17 cellular contexts compared by ENCODE assay signal in the genomic region with DNA sequence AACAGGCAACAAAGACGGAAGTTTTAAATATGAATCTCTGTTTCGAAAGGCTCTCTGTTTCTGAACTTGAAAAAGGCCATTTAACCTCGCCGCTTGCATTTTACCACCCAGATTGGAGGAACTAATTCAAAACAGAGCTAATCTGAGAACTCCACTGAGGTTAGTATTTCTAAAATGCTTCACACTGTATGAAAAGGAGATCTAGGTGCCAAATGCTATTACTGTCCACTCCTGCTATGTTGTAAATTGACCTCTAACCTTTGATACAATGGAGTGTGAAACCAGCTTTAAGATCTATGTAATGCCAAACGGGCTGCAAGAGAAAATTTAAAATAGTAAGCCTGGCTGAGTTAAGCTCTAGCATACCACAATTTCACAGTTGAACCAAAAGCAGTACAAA.
DNase-seq lines count a peak whose midpoint lies in the region; ATAC-seq and TF ChIP-seq lines count a peak whose summit lies in the region.
"Had no signal": no experiment of that assay in that cellular context is flagged by ENCODE, and none has a peak within 500 bp of the region (broad histone marks: within the 10 kb centered on the region; RNA-seq: fewer than 3 reads in every experiment).

No MANE protein-coding gene starts in this region.

- no peak for TF ChIP-seq EP300 in SK-N-SH (IDR thresholded peaks at IDR 0.05; ENCODE audit: borderline replicate concordance in 1 of 2, low read depth in 1 of 2, low read length in 1 of 2)
- no peak for TF ChIP-seq EP300 in suprapubic skin (IDR thresholded peaks at IDR 0.05)

- ATAC-seq in SK-N-SH treated with all-trans-retinoic acid at 6 μM for 48 hours (no peak), HG03469 (IDR thresholded peaks at IDR 0.05; ENCODE audit: unreplicated experiment) (no peak), mucosa of descending colon (no peak)
- ATAC-seq: Right ventricle myocardium inferior had no signal

- H3K9ac ChIP-seq in SK-N-SH: no peak overlapping the region
- H3K9ac ChIP-seq: BLaER1 treated with 17β-estradiol and CSF1 and Interleukin-3, amounts not matched to agents 10 nM and 100 nM had no signal

- no peaks in the 10 kb centered on the region for H3K36me3 Mint-ChIP-seq in nephron progenitor cell (ENCODE audit: low read depth)
- H3K36me3 Mint-ChIP-seq: IgD-negative memory B cell had no signal

- no peak for TF ChIP-seq POLR2A in suprapubic skin (IDR thresholded peaks at IDR 0.05)

- intact Hi-C loops in mucosa of descending colon (cut with DNase I, micrococcal nuclease): no loop called here

- no peaks in the 10 kb centered on the region for H4K20me1 ChIP-seq in SK-N-SH (ENCODE audit: insufficient read depth)
- H4K20me1 ChIP-seq: BLaER1 treated with 17β-estradiol and CSF1 and Interleukin-3, amounts not matched to agents 10 nM and 100 nM had no signal

- TF ChIP-seq RAD21 in SK-N-SH (IDR thresholded peaks at IDR 0.05; ENCODE audit: low read length): no peak

- CTCF ChIA-PET in SK-N-SH (lab: Yijun Ruan, JAX): interaction anchor here (1.6 kb wide), 1 partner anchor 32 kb away, joined by 3 read pairs; no protein-coding TSS in a partner anchor

- peak overlapping the region; percentile 74 for H2AFZ ChIP-seq in SK-N-SH (ENCODE audit: low read depth)

- H3K4me3 Mint-ChIP-seq in nephron progenitor cell: no peak overlapping the region
- H3K4me3 Mint-ChIP-seq: HFFc6, IgD-negative memory B cell had no signal

- peaks cover 31% of the 10 kb centered on the region for H3K4me1 Mint-ChIP-seq in nephron progenitor cell
- H3K4me1 Mint-ChIP-seq: IgD-negative memory B cell had no signal

- H3K27me3 ChIP-seq in SK-N-SH (ENCODE audit: insufficient read depth): no peaks in the 10 kb centered on the region
- H3K27me3 ChIP-seq in suprapubic skin: no peaks in the 10 kb centered on the region
- H3K27me3 ChIP-seq: BLaER1 treated with 17β-estradiol and CSF1 and Interleukin-3, amounts not matched to agents 10 nM and 100 nM had no signal

- H3K9me3 ChIP-seq in SK-N-SH: no peaks in the 10 kb centered on the region
- no peaks in the 10 kb centered on the region for H3K9me3 ChIP-seq in suprapubic skin
- no peaks in the 10 kb centered on the region for H3K9me3 ChIP-seq in mucosa of descending colon

- peaks cover 2% of the 10 kb centered on the region for H3F3A ChIP-seq in SK-N-SH (replicated peaks; ENCODE audit: insufficient read depth)

- no peak overlapping the region for H3K4me3 ChIP-seq in SK-N-SH (ENCODE audit: low read depth in 2 of 2, low read length in 1 of 2)
- H3K4me3 ChIP-seq in suprapubic skin: no peak overlapping the region
- no peak overlapping the region for H3K4me3 ChIP-seq in mucosa of descending colon
- H3K4me3 ChIP-seq: BLaER1 treated with 17β-estradiol and CSF1 and Interleukin-3, amounts not matched to agents 10 nM and 100 nM had no signal

- H3K27ac ChIP-seq in SK-N-SH (ENCODE audit: low read depth in 2 of 2, low read length in 1 of 2): no peak overlapping the region
- H3K27ac ChIP-seq in suprapubic skin: peak overlapping the region; percentile 6
- H3K27ac ChIP-seq: 22Rv1; BLaER1 treated with 17β-estradiol and CSF1 and Interleukin-3, amounts not matched to agents 10 nM and 100 nM had no signal

- no peaks in the 10 kb centered on the region for H3K9me3 Mint-ChIP-seq in nephron progenitor cell

- 49% methylated on average over 5 of the region's 5 CpGs for WGBS in SK-N-SH (ENCODE audit: low lambda C conversion rate)
- 48% methylated on average over 5 of the region's 5 CpGs for WGBS in suprapubic skin

- no peaks in the 10 kb centered on the region for H3K9me2 ChIP-seq in SK-N-SH

- POLR2A ChIA-PET in SK-N-SH (lab: Yijun Ruan, JAX): interaction anchor here (0.6 kb wide), 1 partner anchor 1453 kb away, joined by 3 read pairs; no protein-coding TSS in a partner anchor

- peaks cover 0 to 13% of the 10 kb centered on the region in 2 experiments; a peak in 1 of 4 replicates for H3K4me1 ChIP-seq in SK-N-SH (ENCODE audit: control insufficient read depth in 1 of 2, insufficient read depth in 2 of 2, low read depth in 1 of 2, low read length in 1 of 2)
- H3K4me1 ChIP-seq in suprapubic skin: no peaks in the 10 kb centered on the region
- H3K4me1 ChIP-seq in mucosa of descending colon (ENCODE audit: low read depth): no peaks in the 10 kb centered on the region

- peak overlapping the region; percentile 3 for H3K27ac Mint-ChIP-seq in nephron progenitor cell
- H3K27ac Mint-ChIP-seq: HFFc6, IgD-negative memory B cell had no signal

- TF ChIP-seq CTCF in SK-N-SH (IDR thresholded peaks at IDR 0.05) (no peak), nephron progenitor cell (IDR thresholded peaks at IDR 0.05) (no peak), suprapubic skin (IDR thresholded peaks at IDR 0.05) (no peak), mucosa of descending colon (IDR thresholded peaks at IDR 0.05) (no peak)

- no peaks in the 10 kb centered on the region for H3K27me3 Mint-ChIP-seq in nephron progenitor cell (ENCODE audit: low read depth, poor library complexity)

- no peaks in the 10 kb centered on the region for H3K36me3 ChIP-seq in SK-N-SH (replicated peaks in 1 of 2; ENCODE audit: control insufficient read depth in 1 of 2, insufficient read depth in 2 of 2, low read length in 1 of 2)
- no peaks in the 10 kb centered on the region for H3K36me3 ChIP-seq in suprapubic skin
- no peaks in the 10 kb centered on the region for H3K36me3 ChIP-seq in mucosa of descending colon (ENCODE audit: low read depth)
- H3K36me3 ChIP-seq: BLaER1 treated with 17β-estradiol and CSF1 and Interleukin-3, amounts not matched to agents 10 nM and 100 nM had no signal

- DNase-seq in SK-N-SH (no peak), fibroblast of gingiva (ENCODE audit: low read depth) (peak; percentile 84), nephron progenitor cell (no peak), suprapubic skin (ENCODE audit: low spot score in 2 of 2) (no peak), mucosa of descending colon (no peak)
- DNase-seq in NK-92 treated with Interleukin-12 subunit alpha and Interleukin-12 subunit beta, amount 100 ng/mL, for 24 hours (lab: John Stamatoyannopoulos, UW): no peak
- DNase-seq: DMS 273 treated with DMSO at 0.1 percent for 48 hours, HFFc6, NCI-H1436 treated with DMSO at 0.1 percent for 48 hours, NCI-H2081, NCI-H510A treated with DMSO at 0.1 percent for 48 hours had no signal

- no peak overlapping the region for H3K4me2 ChIP-seq in SK-N-SH
- H3K4me2 ChIP-seq: BLaER1 treated with 17β-estradiol and CSF1 and Interleukin-3, amounts not matched to agents 10 nM and 100 nM had no signal

- no peaks in the 10 kb centered on the region for H3K79me2 ChIP-seq in SK-N-SH (ENCODE audit: insufficient read depth)

TF ChIP-seq in SK-N-SH, 30 proteins besides CTCF, POLR2A, EP300 and RAD21 (continues in another document):
- TF ChIP-seq RCOR1 (IDR thresholded peaks at IDR 0.05; ENCODE audit: low read length) (no peak), GABPA (IDR thresholded peaks at IDR 0.05; ENCODE audit: low read depth) (no peak), NRF1 (IDR thresholded peaks at IDR 0.05; ENCODE audit: low read depth, low read length) (no peak)
- TF ChIP-seq, protein P1, sequence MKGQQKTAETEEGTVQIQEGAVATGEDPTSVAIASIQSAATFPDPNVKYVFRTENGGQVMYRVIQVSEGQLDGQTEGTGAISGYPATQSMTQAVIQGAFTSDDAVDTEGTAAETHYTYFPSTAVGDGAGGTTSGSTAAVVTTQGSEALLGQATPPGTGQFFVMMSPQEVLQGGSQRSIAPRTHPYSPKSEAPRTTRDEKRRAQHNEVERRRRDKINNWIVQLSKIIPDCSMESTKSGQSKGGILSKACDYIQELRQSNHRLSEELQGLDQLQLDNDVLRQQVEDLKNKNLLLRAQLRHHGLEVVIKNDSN (IDR thresholded peaks at IDR 0.05; ENCODE audit: borderline replicate concordance, low read depth): no peak
- TF ChIP-seq, protein P2, sequence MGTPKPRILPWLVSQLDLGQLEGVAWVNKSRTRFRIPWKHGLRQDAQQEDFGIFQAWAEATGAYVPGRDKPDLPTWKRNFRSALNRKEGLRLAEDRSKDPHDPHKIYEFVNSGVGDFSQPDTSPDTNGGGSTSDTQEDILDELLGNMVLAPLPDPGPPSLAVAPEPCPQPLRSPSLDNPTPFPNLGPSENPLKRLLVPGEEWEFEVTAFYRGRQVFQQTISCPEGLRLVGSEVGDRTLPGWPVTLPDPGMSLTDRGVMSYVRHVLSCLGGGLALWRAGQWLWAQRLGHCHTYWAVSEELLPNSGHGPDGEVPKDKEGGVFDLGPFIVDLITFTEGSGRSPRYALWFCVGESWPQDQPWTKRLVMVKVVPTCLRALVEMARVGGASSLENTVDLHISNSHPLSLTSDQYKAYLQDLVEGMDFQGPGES (IDR thresholded peaks at IDR 0.05; ENCODE audit: low read depth, low read length): no peak

TF ChIP-seq in SK-N-SH treated with all-trans-retinoic acid at 6 μM for 48 hours, 23 proteins besides CTCF, POLR2A, EP300 and RAD21:
- TF ChIP-seq, protein P3, sequence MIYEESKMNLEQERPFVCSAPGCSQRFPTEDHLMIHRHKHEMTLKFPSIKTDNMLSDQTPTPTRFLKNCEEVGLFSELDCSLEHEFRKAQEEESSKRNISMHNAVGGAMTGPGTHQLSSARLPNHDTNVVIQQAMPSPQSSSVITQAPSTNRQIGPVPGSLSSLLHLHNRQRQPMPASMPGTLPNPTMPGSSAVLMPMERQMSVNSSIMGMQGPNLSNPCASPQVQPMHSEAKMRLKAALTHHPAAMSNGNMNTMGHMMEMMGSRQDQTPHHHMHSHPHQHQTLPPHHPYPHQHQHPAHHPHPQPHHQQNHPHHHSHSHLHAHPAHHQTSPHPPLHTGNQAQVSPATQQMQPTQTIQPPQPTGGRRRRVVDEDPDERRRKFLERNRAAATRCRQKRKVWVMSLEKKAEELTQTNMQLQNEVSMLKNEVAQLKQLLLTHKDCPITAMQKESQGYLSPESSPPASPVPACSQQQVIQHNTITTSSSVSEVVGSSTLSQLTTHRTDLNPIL (CRISPR knock-in tag; IDR thresholded peaks at IDR 0.05; ENCODE audit: low read depth): no peak
- TF ChIP-seq ZNF8 (CRISPR knock-in tag; IDR thresholded peaks at IDR 0.05) (no peak), BACH2 (CRISPR knock-in tag; IDR thresholded peaks at IDR 0.05; ENCODE audit: borderline replicate concordance) (no peak), SNAI2 (CRISPR knock-in tag; IDR thresholded peaks at IDR 0.05) (no peak), TOX (CRISPR knock-in tag; IDR thresholded peaks at IDR 0.05; ENCODE audit: borderline replicate concordance) (no peak), RARB (CRISPR knock-in tag; IDR thresholded peaks at IDR 0.05) (no peak), OSR1 (CRISPR knock-in tag; IDR thresholded peaks at IDR 0.05) (no peak), ZFP3 (CRISPR knock-in tag; IDR thresholded peaks at IDR 0.05) (no peak)
